In the genomic region with DNA sequence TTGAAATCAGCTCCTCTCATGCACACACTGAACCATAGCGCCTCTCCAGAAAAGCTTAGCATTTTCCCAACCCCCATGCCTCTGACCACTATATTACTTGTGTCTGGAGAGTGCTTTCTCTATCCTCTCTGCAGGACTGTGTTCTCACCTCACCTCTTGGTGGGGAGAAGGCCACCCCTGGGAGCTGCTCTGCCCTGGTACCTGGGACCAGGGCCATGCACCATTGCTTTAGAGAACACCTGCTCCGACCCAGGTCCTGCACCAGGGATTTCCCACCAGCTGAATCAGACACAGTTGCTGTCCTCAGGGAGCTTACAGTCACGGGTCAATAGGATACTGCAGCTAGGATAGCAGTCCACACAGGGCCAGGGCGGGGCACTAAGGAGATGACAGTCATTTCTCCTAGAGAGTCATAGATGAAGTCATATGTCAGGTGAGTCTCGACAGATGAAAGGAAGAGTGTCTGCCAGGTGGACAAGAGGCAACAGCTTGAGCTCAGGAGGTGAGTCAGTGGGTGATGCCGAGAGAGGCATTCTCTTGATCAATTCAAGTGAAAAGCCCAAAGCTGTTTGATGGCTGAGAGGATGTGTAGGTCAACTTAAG, we compare ENCODE assay signal across 8 cellular contexts. TPM values are rescaled to one million over a fixed set of nuclear protein-coding genes. Genes with fewer than 3 reads are reported as not detected.
DNase-seq lines count a peak whose midpoint lies in the region; ATAC-seq and TF ChIP-seq lines count a peak whose summit lies in the region.

No MANE protein-coding gene starts in this region.

- intact Hi-C loops in activated CD8-positive, alpha-beta T cell treated with anti-CD3 and anti-CD28 coated beads for 36 hours (cut with micrococcal nuclease), result loop anchor here (2.0 kb wide), 1 partner anchor 61 kb away; no protein-coding TSS in a partner anchor

- no peak overlapping the region for H3K27ac ChIP-seq in coronary artery

- peak; percentile 28 for ATAC-seq in activated CD8-positive, alpha-beta T cell treated with anti-CD3 and anti-CD28 coated beads for 36 hours
- ATAC-seq in HG03135 (IDR thresholded peaks at IDR 0.05; ENCODE audit: unreplicated experiment), result no peak

- peaks cover 20% of the 10 kb centered on the region for H3K4me1 Mint-ChIP-seq in HFFc6 (ENCODE audit: low read depth)
- H3K4me1 Mint-ChIP-seq in activated CD8-positive, alpha-beta T cell treated with anti-CD3 and anti-CD28 coated beads for 36 hours (ENCODE audit: low read depth), result peaks cover 28% of the 10 kb centered on the region
- peaks cover 18% of the 10 kb centered on the region for H3K4me1 Mint-ChIP-seq in mesothelial cell of epicardium

- TF ChIP-seq CTCF in HFFc6 (IDR thresholded peaks at IDR 0.05) (no peak), mesothelial cell of epicardium (IDR thresholded peaks at IDR 0.05; ENCODE audit: unreplicated experiment) (no peak), coronary artery (IDR thresholded peaks at IDR 0.05) (no peak)
- TF ChIP-seq CTCF in activated CD8-positive, alpha-beta T cell treated with anti-CD3 and anti-CD28 coated beads for 36 hours (IDR thresholded peaks at IDR 0.05), result no peak

- peak; percentile 57 for DNase-seq in DMS53 treated with DMSO at 0.1 percent for 48 hours (lab: John Stamatoyannopoulos, UW; ENCODE audit: unreplicated experiment)
- DNase-seq in HFFc6, result no peak
- DNase-seq in activated CD8-positive, alpha-beta T cell treated with anti-CD3 and anti-CD28 coated beads for 36 hours, result peak; percentile 47
- DNase-seq in mesothelial cell of epicardium (ENCODE audit: low spot score in 2 of 2, unreplicated experiment in 2 of 2), result no peak
- DNase-seq in dedifferentiated amniotic fluid mesenchymal stem cell (ENCODE audit: extremely low spot score), result no peak
- DNase-seq in globus pallidus (ENCODE audit: low spot score), result no peak
- no peak for DNase-seq in coronary artery (ENCODE audit: low spot score)

- CTCF ChIA-PET in activated CD8-positive, alpha-beta T cell treated with anti-CD3 and anti-CD28 coated beads for 36 hours (lab: Charles Lee), result interaction anchor here (0.9 to 3.9 kb wide), 11 partner anchors 10 to 85 kb away, joined by 3 to 35 read pairs (median 4); no protein-coding TSS in a partner anchor

- H3K36me3 Mint-ChIP-seq in HFFc6 (ENCODE audit: low read depth), result peaks cover 4% of the 10 kb centered on the region; the same call in 1 of the 2 replicates
- peaks cover 2% of the 10 kb centered on the region for H3K36me3 Mint-ChIP-seq in activated CD8-positive, alpha-beta T cell treated with anti-CD3 and anti-CD28 coated beads for 36 hours (ENCODE audit: low read depth)
- peaks cover 2% of the 10 kb centered on the region for H3K36me3 Mint-ChIP-seq in mesothelial cell of epicardium

- H3K27ac Mint-ChIP-seq in HFFc6 (no peak overlapping the region), mesothelial cell of epicardium (no peak overlapping the region)
- no peak overlapping the region for H3K27ac Mint-ChIP-seq in activated CD8-positive, alpha-beta T cell treated with anti-CD3 and anti-CD28 coated beads for 36 hours

- H3K4me3 Mint-ChIP-seq in HFFc6 (peak overlapping the region; percentile 18; the same call in 1 of the 2 replicates), mesothelial cell of epicardium (peak overlapping the region; percentile 65)
- peak overlapping the region; percentile 96 for H3K4me3 Mint-ChIP-seq in activated CD8-positive, alpha-beta T cell treated with anti-CD3 and anti-CD28 coated beads for 36 hours

- POLR2A ChIA-PET in activated CD8-positive, alpha-beta T cell treated with anti-CD3 and anti-CD28 coated beads for 36 hours (lab: Charles Lee), result interaction anchor here (1.3 to 1.4 kb wide), 2 partner anchors 28 to 60 kb away, joined by 3 read pairs; no protein-coding TSS in a partner anchor

- H3K4me3 ChIP-seq in coronary artery, result no peak overlapping the region

- H3K9me3 Mint-ChIP-seq in HFFc6, result peaks cover 10% of the 10 kb centered on the region
- H3K9me3 Mint-ChIP-seq in activated CD8-positive, alpha-beta T cell treated with anti-CD3 and anti-CD28 coated beads for 36 hours, result peaks cover 3% of the 10 kb centered on the region
- peaks cover 10% of the 10 kb centered on the region for H3K9me3 Mint-ChIP-seq in mesothelial cell of epicardium

- no peaks in the 10 kb centered on the region; the same call in 1 of the 2 replicates for H3K27me3 Mint-ChIP-seq in HFFc6 (ENCODE audit: insufficient read depth)
- peaks cover 7% of the 10 kb centered on the region for H3K27me3 Mint-ChIP-seq in activated CD8-positive, alpha-beta T cell treated with anti-CD3 and anti-CD28 coated beads for 36 hours
- no peaks in the 10 kb centered on the region for H3K27me3 Mint-ChIP-seq in mesothelial cell of epicardium (ENCODE audit: low read depth)

RNA-seq across cellular contexts. Expression of a gene that starts 0.6 kb away (rescaled TPM):
- 10 to 100 TPM in 3 of 6 experiments, 1 to 10 TPM in 3; 9.2 to 13.5 (median 10.0) TPM for total RNA-seq in HFFc6 (2021; fragmentation: NEBNext Ultra II Directional; extraction: Animal tissue kit (Norgen Biotek cat#: 25700))
- total RNA-seq in activated CD8-positive, alpha-beta T cell treated with anti-CD3 and anti-CD28 coated beads for 36 hours, result 10 to 100 TPM in 1 of 2 experiments, 1 to 10 TPM in 1; 9.4 to 11.5 TPM
- total RNA-seq in mesothelial cell of epicardium, result 22.0 to 23.1 TPM (median 23.0 TPM) in 3 replicates

Comparison
In these comparisons a context has a peak if more than half of its experiments do, and no peak if none do; other contexts are left out.
1. DNase-seq: peak in DMS53 treated with DMSO at 0.1 percent for 48 hours (single experiment) and activated CD8-positive, alpha-beta T cell treated with anti-CD3 and anti-CD28 coated beads for 36 hours (single experiment); none in HFFc6 (single experiment), mesothelial cell of epicardium (0 of 2), dedifferentiated amniotic fluid mesenchymal stem cell (single experiment), globus pallidus (single experiment) and coronary artery (single experiment).
2. H3K4me3 Mint-ChIP-seq: peak in every context shown above with its lines; median percentile 96 in activated CD8-positive, alpha-beta T cell treated with anti-CD3 and anti-CD28 coated beads for 36 hours; 65 in mesothelial cell of epicardium; 18 in HFFc6.